In genomic region chr14:39382463-39382862, GRCh38 we compare ENCODE assay signal across 32 cellular contexts.
"Had no signal": no experiment of that assay in that cellular context is flagged by ENCODE, and none has a peak within 500 bp of the region (broad histone marks: within the 10 kb centered on the region; RNA-seq: fewer than 3 reads in every experiment).

No MANE protein-coding gene starts in this region.

- H3K27me3 ChIP-seq: body of pancreas, esophagus muscularis mucosa, foreskin keratinocyte, gastroesophageal sphincter, heart right ventricle had no signal

- ATAC-seq: body of pancreas, foreskin keratinocyte, gastroesophageal sphincter had no signal

- H3K9me3 ChIP-seq: body of pancreas, esophagus muscularis mucosa, gastroesophageal sphincter, heart right ventricle had no signal

- H3K4me1 ChIP-seq: body of pancreas, foreskin keratinocyte had no signal

- H3K27me3 Mint-ChIP-seq: activated B cell treated with CpG ODN at 0.5 μM for 24 hours; activated CD8-positive, alpha-beta T cell treated with anti-CD3 and anti-CD28 coated beads for 36 hours; activated naive CD8-positive, alpha-beta T cell; activated T-helper 17 cell treated with anti-CD3 and anti-CD28 coated beads, Interleukin-2, amount 50 U/mL, for 72 hours; T-cell had no signal

- DNase-seq: activated B cell treated with CpG ODN at 0.5 μM for 24 hours; activated CD4-positive, alpha-beta T cell treated with anti-CD3 and anti-CD28 coated beads for 48 hours; activated CD4-positive, alpha-beta T cell treated with anti-CD3 and anti-CD28 coated beads, Interleukin-2, amount 50 U/mL, for 1 hour; activated CD4-positive, alpha-beta T cell treated with anti-CD3 and anti-CD28 coated beads, Interleukin-2, amount 50 U/mL, for 48 hours; activated CD8-positive, alpha-beta memory T cell treated with anti-CD3 and anti-CD28 coated beads for 24 hours; activated CD8-positive, alpha-beta T cell treated with anti-CD3 and anti-CD28 coated beads for 36 hours; activated effector memory CD4-positive, alpha-beta T cell treated with Interleukin-2 at 50 U/mL for 16 hours; activated gamma-delta T cell treated with Interleukin-2 at 50 U/mL for 16 hours; activated naive CD4-positive, alpha-beta T cell treated with anti-CD3 and anti-CD28 coated beads, Interleukin-2, amount 50 U/mL, for 16 hours; activated naive CD4-positive, alpha-beta T cell treated with Interleukin-2 at 50 U/mL for 16 hours; activated T-cell treated with anti-CD3 and anti-CD28 coated beads, Interleukin-2, amount 50 U/mL, for 4 hours; amygdala; aorta; body of pancreas; caudate nucleus; cortex of kidney; dermis blood vessel endothelial cell; effector CD8-positive, alpha-beta T cell; endodermal cell; erythroblast; foreskin keratinocyte; heart right ventricle; T-cell; T1000; WERI-Rb-1 had no signal

- H3K4me1 Mint-ChIP-seq: activated B cell treated with CpG ODN at 0.5 μM for 24 hours had no signal

- H3K36me3 ChIP-seq: WERI-Rb-1 had no signal

- H3K27ac ChIP-seq: body of pancreas, esophagus muscularis mucosa, foreskin keratinocyte, gastroesophageal sphincter, heart right ventricle, WERI-Rb-1 had no signal

- H3K9me3 Mint-ChIP-seq: activated B cell treated with CpG ODN at 0.5 μM for 24 hours; activated CD8-positive, alpha-beta T cell treated with anti-CD3 and anti-CD28 coated beads for 36 hours; activated T-cell treated with anti-CD3 and anti-CD28 coated beads, Interleukin-2, amount 50 U/mL, for 4 hours; activated T-helper 17 cell treated with anti-CD3 and anti-CD28 coated beads, Interleukin-2, amount 50 U/mL, for 72 hours; endodermal cell; T-cell; T-helper 1 cell treated with Interleukin-12 subunit alpha and Interleukin-12 subunit beta and Interleukin-4 antibody, amounts not matched to agents 30 μg/mL and 1 μg/mL, for 36 hours; T-helper 2 cell treated with Interferon-gamma antibody and Interleukin-4, amounts not matched to agents 5 μg/mL and 100 μg/mL, for 36 hours had no signal

- H3K4me3 ChIP-seq: body of pancreas, esophagus muscularis mucosa, gastroesophageal sphincter, heart right ventricle had no signal

- H3K4me3 Mint-ChIP-seq: activated B cell treated with CpG ODN at 0.5 μM for 24 hours; activated CD8-positive, alpha-beta T cell treated with anti-CD3 and anti-CD28 coated beads for 36 hours; activated naive CD8-positive, alpha-beta T cell; activated T-cell treated with anti-CD3 and anti-CD28 coated beads, Interleukin-2, amount 50 U/mL, for 4 hours; activated T-helper 17 cell treated with anti-CD3 and anti-CD28 coated beads, Interleukin-2, amount 50 U/mL, for 72 hours; endodermal cell; T-cell; T-helper 1 cell treated with Interleukin-12 subunit alpha and Interleukin-12 subunit beta and Interleukin-4 antibody, amounts not matched to agents 30 μg/mL and 1 μg/mL, for 36 hours had no signal

- FAIRE-seq: colon had no signal

- H3K27ac Mint-ChIP-seq: activated B cell treated with CpG ODN at 0.5 μM for 24 hours; activated CD8-positive, alpha-beta T cell treated with anti-CD3 and anti-CD28 coated beads for 36 hours; endodermal cell; T-helper 1 cell treated with Interleukin-12 subunit alpha and Interleukin-12 subunit beta and Interleukin-4 antibody, amounts not matched to agents 30 μg/mL and 1 μg/mL, for 36 hours had no signal
